15 cellular contexts compared by ENCODE assay signal in the genomic region with DNA sequence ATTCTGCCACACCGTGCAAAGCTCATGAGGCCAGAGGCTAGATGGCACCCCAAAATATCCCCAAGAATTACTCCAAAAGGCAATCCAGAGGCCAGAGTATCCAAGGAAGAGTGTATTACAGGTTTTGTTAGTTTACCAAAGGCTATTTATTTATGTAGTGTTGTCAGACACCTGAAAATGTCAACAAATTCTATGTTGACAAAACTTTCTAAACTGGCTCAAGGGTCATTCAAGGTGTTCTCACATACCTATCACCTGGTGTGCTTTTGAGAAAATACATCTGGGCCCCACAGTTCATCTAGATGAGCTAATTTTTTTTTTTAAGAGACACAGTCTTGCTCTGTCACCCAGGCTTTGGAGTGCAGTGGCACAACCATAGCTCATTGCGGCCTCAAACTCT. TPM values are rescaled to one million over a fixed set of nuclear protein-coding genes. Genes with fewer than 3 reads are reported as not detected.
DNase-seq lines count a peak whose midpoint lies in the region; ATAC-seq and TF ChIP-seq lines count a peak whose summit lies in the region.
"Had no signal": no experiment of that assay in that cellular context is flagged by ENCODE, and none has a peak within 500 bp of the region (broad histone marks: within the 10 kb centered on the region; RNA-seq: fewer than 3 reads in every experiment).

No MANE protein-coding gene starts in this region.

- no peak overlapping the region for H3K9ac ChIP-seq in liver (ENCODE audit: low read depth in 1 of 2, low read length in 2 of 2)
- H3K9ac ChIP-seq: BLaER1 had no signal

- no peak for TF ChIP-seq RAD21 in liver (IDR thresholded peaks at IDR 0.05)

- H3K27ac ChIP-seq in C4-2B (peak overlapping the region; percentile 23; the same call in 1 of the 2 replicates), liver (ENCODE audit: low read depth in 1 of 2, low read length in 2 of 2) (no peak overlapping the region)
- H3K27ac ChIP-seq: A549, BLaER1 had no signal

- no peaks in the 10 kb centered on the region for H3K36me3 ChIP-seq in liver (ENCODE audit: control insufficient read depth in 4 of 4, insufficient read depth in 3 of 4, low read depth in 1 of 4, low read length in 3 of 4)
- H3K36me3 ChIP-seq: BLaER1 had no signal

- H3K27me3 ChIP-seq in liver (ENCODE audit: control insufficient read depth in 4 of 4, insufficient read depth in 4 of 4, low read length in 3 of 4) = no peaks in the 10 kb centered on the region
- H3K27me3 ChIP-seq: BLaER1 had no signal

- ATAC-seq in HG03432 (IDR thresholded peaks at IDR 0.05; ENCODE audit: unreplicated experiment) = no peak
- ATAC-seq: GM23338 had no signal

- H3K4me1 ChIP-seq in liver (ENCODE audit: control insufficient read depth in 4 of 4, insufficient read depth in 4 of 4, low read length in 3 of 4) = peaks cover 0 to 7% (median 0%) of the 10 kb centered on the region in 4 donors
- H3K4me1 ChIP-seq: BLaER1 had no signal

- no peaks in the 10 kb centered on the region for H3K9me3 ChIP-seq in liver (ENCODE audit: control insufficient read depth in 4 of 4, low read length in 3 of 4)
- H3K9me3 ChIP-seq: A549, BLaER1 had no signal

- H3K4me3 ChIP-seq in LNCaP clone FGC (ENCODE audit: low read depth, low read length) (no peak overlapping the region), liver (ENCODE audit: low read depth in 1 of 3, low read length in 3 of 3) (no peak overlapping the region)
- H3K4me3 ChIP-seq: A549, BLaER1, GM23338 had no signal

- DNase-seq in LNCaP clone FGC (ENCODE audit: low read depth) (peak; percentile 64), NCI-H69 (lab: John Stamatoyannopoulos, UW) (peak; percentile 9), activated gamma-delta T cell (lab: John Stamatoyannopoulos, UW) (no peak)
- no peak for DNase-seq in activated CD4-positive, alpha-beta T cell treated with anti-CD3 and anti-CD28 coated beads, Interleukin-2, amount 50 U/mL, for 1 hour
- DNase-seq: Calu3; CD4-positive, CD25-positive, alpha-beta regulatory T cell; DMS 273 treated with DMSO at 0.1 percent for 48 hours; EL; H7 had no signal

- WGBS in liver = 89% methylated on average over 2 of the region's 2 CpGs

- TF ChIP-seq CTCF in C4-2B (conservative IDR thresholded peaks at IDR 0.05) = no peak
- no peak for TF ChIP-seq CTCF in LNCaP clone FGC (IDR thresholded peaks at IDR 0.05; ENCODE audit: control insufficient read depth, extremely low read depth, insufficient read depth)
- no peak for TF ChIP-seq CTCF in liver (IDR thresholded peaks at IDR 0.05; ENCODE audit: low read depth, low read length, missing input control)

TF ChIP-seq in liver, 16 proteins besides CTCF, POLR2A, EP300 and RAD21:
- TF ChIP-seq SP1 (IDR thresholded peaks at IDR 0.05) = no peak
- TF ChIP-seq, protein P1, sequence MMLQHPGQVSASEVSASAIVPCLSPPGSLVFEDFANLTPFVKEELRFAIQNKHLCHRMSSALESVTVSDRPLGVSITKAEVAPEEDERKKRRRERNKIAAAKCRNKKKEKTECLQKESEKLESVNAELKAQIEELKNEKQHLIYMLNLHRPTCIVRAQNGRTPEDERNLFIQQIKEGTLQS (IDR thresholded peaks at IDR 0.05) = no peak
- no peak for TF ChIP-seq FOXA1 (IDR thresholded peaks at IDR 0.05)
- TF ChIP-seq FOXA2 (IDR thresholded peaks at IDR 0.05) = peak; percentile 56

RNA-seq across cellular contexts. Expression of a gene that starts 12.4 kb away (rescaled TPM):
- total RNA-seq in liver = 10 to 100 TPM in 1 of 2 donors, 1 to 10 TPM in 1; 3.8 to 10.5 TPM
- polyA plus RNA-seq in liver = 1 to 10 TPM; 3.3 to 9.1 TPM

Comparison
In these comparisons a context has a peak if more than half of its experiments do, and no peak if none do; other contexts are left out.
1. DNase-seq: peak in LNCaP clone FGC (single experiment) and NCI-H69 (single experiment); none in activated CD4-positive, alpha-beta T cell treated with anti-CD3 and anti-CD28 coated beads, Interleukin-2, amount 50 U/mL, for 1 hour (single experiment) and activated gamma-delta T cell (single experiment).